In the genomic region with DNA sequence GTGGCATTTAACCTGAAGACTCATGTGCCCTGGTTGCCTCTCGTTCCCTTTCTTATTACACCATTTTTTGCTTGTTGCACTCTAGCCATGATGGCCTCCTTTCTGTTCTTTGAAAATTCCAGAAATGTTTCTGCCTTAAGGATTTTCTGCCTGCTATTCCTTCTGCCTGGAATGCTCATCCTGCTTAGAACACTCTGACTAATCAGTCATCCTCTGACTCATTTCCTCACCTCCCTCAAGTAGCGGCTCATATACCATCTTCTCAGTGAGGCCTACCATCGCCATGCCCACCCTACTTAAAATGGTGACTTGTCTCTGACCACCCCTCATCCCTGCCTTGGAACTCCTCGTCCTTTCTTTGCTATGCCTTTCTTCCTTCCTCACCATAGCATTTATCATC, we compare ENCODE assay signal across 16 cellular contexts.
DNase-seq lines count a peak whose midpoint lies in the region; ATAC-seq and TF ChIP-seq lines count a peak whose summit lies in the region.
"Had no signal": no experiment of that assay in that cellular context is flagged by ENCODE, and none has a peak within 500 bp of the region (broad histone marks: within the 10 kb centered on the region; RNA-seq: fewer than 3 reads in every experiment).

No MANE protein-coding gene starts in this region.

- peaks cover 49% of the 10 kb centered on the region for H3K4me1 ChIP-seq in mammary epithelial cell (ENCODE audit: insufficient read depth, low read length)
- H3K4me1 ChIP-seq: BLaER1 treated with 17β-estradiol and CSF1 and Interleukin-3, amounts not matched to agents 10 nM and 100 nM; parathyroid adenoma had no signal

- intact Hi-C loops in mammary epithelial cell (cut with micrococcal nuclease): no loop called here

- DNase-seq in AG04449 (ENCODE audit: low read depth, low spot score) (peak; percentile 50), HS-5 (ENCODE audit: low read depth) (peak; percentile 73), mammary epithelial cell (peak; percentile 54), iris pigment epithelial cell (ENCODE audit: low read depth) (peak; percentile 64), progenitor cell of endocrine pancreas (ENCODE audit: low spot score, unreplicated experiment) (no peak)
- DNase-seq in activated naive CD8-positive, alpha-beta T cell treated with anti-CD3 and anti-CD28 coated beads, Interleukin-2, amount 50 U/mL, for 24 hours: no peak
- DNase-seq: activated T-cell treated with anti-CD3 and anti-CD28 coated beads, Interleukin-2, amount 50 U/mL, for 24 hours had no signal

- peak overlapping the region; percentile 22 for H3K4me2 ChIP-seq in mammary epithelial cell (ENCODE audit: insufficient read depth, low read depth, low read length)
- H3K4me2 ChIP-seq: BLaER1 treated with 17β-estradiol and CSF1 and Interleukin-3, amounts not matched to agents 10 nM and 100 nM had no signal

- POLR2A ChIA-PET in AG04449 (lab: Yijun Ruan, JAX): no interaction called here

- no peaks in the 10 kb centered on the region for H3K9me3 Mint-ChIP-seq in activated naive CD8-positive, alpha-beta T cell treated with anti-CD3 and anti-CD28 coated beads, Interleukin-2, amount 50 U/mL, for 24 hours
- H3K9me3 Mint-ChIP-seq in progenitor cell of endocrine pancreas (ENCODE audit: low read depth): no peaks in the 10 kb centered on the region
- H3K9me3 Mint-ChIP-seq: activated T-cell treated with anti-CD3 and anti-CD28 coated beads, Interleukin-2, amount 50 U/mL, for 24 hours; WTC11 had no signal

- no peak overlapping the region for H3K27ac ChIP-seq in mammary epithelial cell (ENCODE audit: insufficient read depth, low read depth, low read length)
- H3K27ac ChIP-seq: BLaER1 treated with 17β-estradiol and CSF1 and Interleukin-3, amounts not matched to agents 10 nM and 100 nM; cardiac muscle cell; esophagus muscularis mucosa; parathyroid adenoma; thoracic aorta had no signal

- H4K20me1 ChIP-seq in mammary epithelial cell (ENCODE audit: insufficient read depth, low read length): no peaks in the 10 kb centered on the region
- H4K20me1 ChIP-seq: BLaER1 treated with 17β-estradiol and CSF1 and Interleukin-3, amounts not matched to agents 10 nM and 100 nM had no signal

- no peaks in the 10 kb centered on the region for H3K36me3 ChIP-seq in mammary epithelial cell (ENCODE audit: insufficient read depth, low read length)
- H3K36me3 ChIP-seq: BLaER1 treated with 17β-estradiol and CSF1 and Interleukin-3, amounts not matched to agents 10 nM and 100 nM; cardiac muscle cell; esophagus muscularis mucosa; thoracic aorta had no signal

- no peak for TF ChIP-seq CTCF in AG04449 (IDR thresholded peaks at IDR 0.05; ENCODE audit: insufficient read depth, low read length, missing control alignments)
- no peak for TF ChIP-seq CTCF in mammary epithelial cell (conservative IDR thresholded peaks at IDR 0.05 in 1 of 2, IDR thresholded peaks at IDR 0.05 in 1 of 2; ENCODE audit: extremely low read depth in 1 of 2, insufficient read depth in 1 of 2, low read depth in 1 of 2, low read length in 2 of 2)
- TF ChIP-seq CTCF in progenitor cell of endocrine pancreas (IDR thresholded peaks at IDR 0.05; ENCODE audit: unreplicated experiment): no peak

- no peak overlapping the region for H3K4me3 ChIP-seq in AG04449 (ENCODE audit: low read depth, low read length)
- H3K4me3 ChIP-seq in mammary epithelial cell (replicated peaks in 1 of 3; ENCODE audit: insufficient read depth in 1 of 3, low read depth in 2 of 3, low read length in 3 of 3): no peak overlapping the region
- H3K4me3 ChIP-seq: BLaER1 treated with 17β-estradiol and CSF1 and Interleukin-3, amounts not matched to agents 10 nM and 100 nM; cardiac muscle cell; esophagus muscularis mucosa; thoracic aorta had no signal

- no peak overlapping the region for H3K27ac Mint-ChIP-seq in activated naive CD8-positive, alpha-beta T cell treated with anti-CD3 and anti-CD28 coated beads, Interleukin-2, amount 50 U/mL, for 24 hours
- H3K27ac Mint-ChIP-seq in progenitor cell of endocrine pancreas: no peak overlapping the region
- H3K27ac Mint-ChIP-seq: activated T-cell treated with anti-CD3 and anti-CD28 coated beads, Interleukin-2, amount 50 U/mL, for 24 hours; WTC11 had no signal

- H3K4me3 Mint-ChIP-seq in activated naive CD8-positive, alpha-beta T cell treated with anti-CD3 and anti-CD28 coated beads, Interleukin-2, amount 50 U/mL, for 24 hours: no peak overlapping the region
- H3K4me3 Mint-ChIP-seq in progenitor cell of endocrine pancreas (ENCODE audit: low read depth): no peak overlapping the region
- H3K4me3 Mint-ChIP-seq: activated T-cell treated with anti-CD3 and anti-CD28 coated beads, Interleukin-2, amount 50 U/mL, for 24 hours; WTC11 had no signal

- no peak for ATAC-seq in activated naive CD8-positive, alpha-beta T cell treated with anti-CD3 and anti-CD28 coated beads, Interleukin-2, amount 50 U/mL, for 24 hours
- ATAC-seq in HG03097 (IDR thresholded peaks at IDR 0.05; ENCODE audit: low FRiP score, unreplicated experiment): no peak
- no peak for ATAC-seq in GM18498 (IDR thresholded peaks at IDR 0.05; ENCODE audit: unreplicated experiment)
- ATAC-seq: Right ventricle myocardium inferior, WTC11 had no signal

- peaks cover 6% of the 10 kb centered on the region for H3K27me3 Mint-ChIP-seq in activated naive CD8-positive, alpha-beta T cell treated with anti-CD3 and anti-CD28 coated beads, Interleukin-2, amount 50 U/mL, for 24 hours
- peaks cover 7% of the 10 kb centered on the region for H3K27me3 Mint-ChIP-seq in progenitor cell of endocrine pancreas

- H3K4me1 Mint-ChIP-seq in activated naive CD8-positive, alpha-beta T cell treated with anti-CD3 and anti-CD28 coated beads, Interleukin-2, amount 50 U/mL, for 24 hours: no peaks in the 10 kb centered on the region
- H3K4me1 Mint-ChIP-seq in progenitor cell of endocrine pancreas (ENCODE audit: low read depth): no peaks in the 10 kb centered on the region

- no peaks in the 10 kb centered on the region for H3K36me3 Mint-ChIP-seq in activated naive CD8-positive, alpha-beta T cell treated with anti-CD3 and anti-CD28 coated beads, Interleukin-2, amount 50 U/mL, for 24 hours (ENCODE audit: low read depth)
- H3K36me3 Mint-ChIP-seq in progenitor cell of endocrine pancreas (ENCODE audit: insufficient read depth): no peaks in the 10 kb centered on the region
- H3K36me3 Mint-ChIP-seq: WTC11 had no signal

- CTCF ChIA-PET in AG04449 (lab: Yijun Ruan, JAX) (interaction anchor here (1.4 kb wide), 1 partner anchor 57 kb away, joined by 3 read pairs; no protein-coding TSS in a partner anchor), mammary epithelial cell (lab: Charles Lee; ENCODE audit: low non-redundant PET) (no interaction called here)

- dilution Hi-C loops in mammary epithelial cell (cut with HindIII; ENCODE audit: low sequenced_read_pairs): no loop called here

- H3K9me3 ChIP-seq in mammary epithelial cell (replicated peaks; ENCODE audit: insufficient read depth, low read length): peaks cover 11% of the 10 kb centered on the region
- H3K9me3 ChIP-seq: BLaER1 treated with 17β-estradiol and CSF1 and Interleukin-3, amounts not matched to agents 10 nM and 100 nM; esophagus muscularis mucosa; thoracic aorta had no signal

- peak overlapping the region; percentile 66 for H2AFZ ChIP-seq in mammary epithelial cell (ENCODE audit: low read depth, low read length)
- H2AFZ ChIP-seq: parathyroid adenoma had no signal

- H3K9ac ChIP-seq in mammary epithelial cell (ENCODE audit: insufficient read depth, low read length): no peak overlapping the region
- H3K9ac ChIP-seq: BLaER1 treated with 17β-estradiol and CSF1 and Interleukin-3, amounts not matched to agents 10 nM and 100 nM; parathyroid adenoma had no signal

- in situ Hi-C loops in mammary epithelial cell (cut with MboI; ENCODE audit: low sequenced_read_pairs in 2 of 2): no loop called here

- no TSS peak for BruUV-seq in mammary epithelial cell (replicated peaks; lab: Mats Ljungman, UMichigan)

- WGBS in mammary epithelial cell (ENCODE audit: low coverage, missing lambda C conversion rate): 21% methylated on average over 4 of the region's 4 CpGs

- no peaks in the 10 kb centered on the region for H3K79me2 ChIP-seq in mammary epithelial cell (ENCODE audit: insufficient read depth, low read length)
- H3K79me2 ChIP-seq: parathyroid adenoma had no signal

- no peaks in the 10 kb centered on the region for H3K27me3 ChIP-seq in mammary epithelial cell (ENCODE audit: insufficient read depth, low read length)
- H3K27me3 ChIP-seq: BLaER1 treated with 17β-estradiol and CSF1 and Interleukin-3, amounts not matched to agents 10 nM and 100 nM; cardiac muscle cell; esophagus muscularis mucosa had no signal

Comparison
In these comparisons a context has a peak if more than half of its experiments do, and no peak if none do; other contexts are left out.
1. DNase-seq: peak in AG04449 (single experiment), HS-5 (single experiment), mammary epithelial cell (single experiment) and iris pigment epithelial cell (single experiment); none in activated naive CD8-positive, alpha-beta T cell treated with anti-CD3 and anti-CD28 coated beads, Interleukin-2, amount 50 U/mL, for 24 hours (single experiment) and progenitor cell of endocrine pancreas (single experiment).